In the genomic region with DNA sequence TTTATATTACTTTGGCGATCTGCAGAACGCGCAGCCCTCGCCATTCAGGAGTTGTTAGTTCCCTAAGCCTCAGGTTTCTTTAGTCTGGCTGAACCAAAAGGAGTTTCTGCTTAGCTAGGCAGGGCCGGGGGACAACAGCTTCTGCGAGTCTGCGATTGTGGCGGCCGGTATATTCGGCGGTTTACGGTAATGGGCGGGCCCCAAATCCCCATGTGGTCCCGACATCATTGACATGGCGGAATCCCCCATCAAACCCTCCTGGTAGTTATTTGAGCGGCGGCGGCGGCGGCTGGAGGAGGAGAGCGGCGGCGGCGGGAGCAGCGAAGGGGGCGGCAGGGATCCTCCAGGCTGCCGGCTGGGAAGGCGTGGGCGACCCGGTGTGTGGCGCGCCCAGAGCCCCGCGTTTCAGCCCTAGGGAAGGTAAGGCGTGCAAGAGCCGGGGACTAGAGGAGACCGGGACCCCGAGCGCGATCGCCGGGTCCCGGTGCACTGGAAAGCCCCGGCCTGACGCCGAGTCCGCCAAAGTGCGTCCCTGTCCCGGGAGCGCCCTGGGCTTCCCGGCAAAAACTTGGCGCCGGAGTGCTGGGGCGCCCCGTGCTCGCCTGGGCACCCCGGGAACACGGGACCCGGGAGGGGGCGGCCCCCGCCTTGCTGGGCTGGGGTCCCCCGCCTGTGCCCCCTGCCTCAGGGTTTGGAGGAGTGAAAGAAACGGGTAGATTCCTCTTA, we compare ENCODE assay signal across 1 cellular context.
A peak's percentile ranks its signal among the peaks of the same experiment; 100 is the strongest.
TF ChIP-seq lines count a peak whose summit lies in the region.

FNDC3B (plus strand) TSS at position 227 of the 726 bp plus-strand sequence. CDS start 72,902 bp downstream, outside the sequence.

TF ChIP-seq in HEK293, 187 proteins besides CTCF, POLR2A, EP300 and RAD21 (continued from another document):
- TF ChIP-seq ZNF624 (tag by site-specific recombination; IDR thresholded peaks at IDR 0.05) (no peak), ZFP3 (tag by site-specific recombination; IDR thresholded peaks at IDR 0.05; ENCODE audit: low read depth) (no peak), KLF16 (tag by site-specific recombination; IDR thresholded peaks at IDR 0.05) (peak; percentile 24; the same call in 1 of the 2 replicates), ZNF707 (tag by site-specific recombination; IDR thresholded peaks at IDR 0.05) (peak; percentile 33; the same call in 1 of the 2 replicates), IKZF3 (tag by site-specific recombination; IDR thresholded peaks at IDR 0.05) (no peak), MZF1 (tag by site-specific recombination; IDR thresholded peaks at IDR 0.05; ENCODE audit: borderline replicate concordance) (peak; percentile 66; the same call in 1 of the 2 replicates), ZFP37 (tag by site-specific recombination; IDR thresholded peaks at IDR 0.05) (peak; percentile 85; the same call in 1 of the 2 replicates), ZNF146 (tag by site-specific recombination; IDR thresholded peaks at IDR 0.05) (0 out of 2 replicates have a peak, but pooled peaks have one; percentile 2), GLIS2 (tag by site-specific recombination; IDR thresholded peaks at IDR 0.05) (peak; percentile 89), ZXDB (tag by site-specific recombination; IDR thresholded peaks at IDR 0.05) (peak; percentile 26; the same call in 1 of the 2 replicates), YY2 (tag by site-specific recombination; IDR thresholded peaks at IDR 0.05) (peak; percentile 84), PATZ1 (tag by site-specific recombination; IDR thresholded peaks at IDR 0.05) (peak; percentile 76), ZEB2 (tag by site-specific recombination; IDR thresholded peaks at IDR 0.05) (peak; percentile 76), ZNF701 (tag by site-specific recombination; IDR thresholded peaks at IDR 0.05) (peak; percentile 81), ZNF398 (tag by site-specific recombination; IDR thresholded peaks at IDR 0.05) (no peak), ZIC2 (tag by site-specific recombination; IDR thresholded peaks at IDR 0.05) (peak; percentile 31; the same call in 1 of the 2 replicates), ZNF660 (tag by site-specific recombination; IDR thresholded peaks at IDR 0.05) (peak; percentile 92), ZNF530 (tag by site-specific recombination; IDR thresholded peaks at IDR 0.05; ENCODE audit: low read depth) (no peak), ZBTB7A (tag by site-specific recombination; IDR thresholded peaks at IDR 0.05; ENCODE audit: low read depth) (peak; percentile 56; the same call in 1 of the 2 replicates), TRIM28 (IDR thresholded peaks at IDR 0.05; ENCODE audit: borderline replicate concordance, low read length) (no peak), ZNF335 (tag by site-specific recombination; conservative IDR thresholded peaks at IDR 0.05) (peak; percentile 67), EGR2 (tag by site-specific recombination; IDR thresholded peaks at IDR 0.05; ENCODE audit: low read depth) (peak; percentile 74), ZNF114 (tag by site-specific recombination; IDR thresholded peaks at IDR 0.05) (no peak), KLF10 (tag by site-specific recombination; IDR thresholded peaks at IDR 0.05) (0 out of 2 replicates have a peak, but pooled peaks have one; percentile 35), ZNF843 (tag by site-specific recombination; IDR thresholded peaks at IDR 0.05) (0 out of 2 replicates have a peak, but pooled peaks have one; percentile 38), ZNF174 (tag by site-specific recombination; IDR thresholded peaks at IDR 0.05) (no peak), ZNF324 (tag by site-specific recombination; IDR thresholded peaks at IDR 0.05) (no peak), ZNF558 (tag by site-specific recombination; IDR thresholded peaks at IDR 0.05) (0 out of 2 replicates have a peak, but pooled peaks have one; percentile 12), ZNF24 (tag by site-specific recombination; IDR thresholded peaks at IDR 0.05) (peak; percentile 50; the same call in 1 of the 2 replicates), ZNF629 (tag by site-specific recombination; IDR thresholded peaks at IDR 0.05) (peak; percentile 65; the same call in 1 of the 2 replicates), ZNF529 (tag by site-specific recombination; IDR thresholded peaks at IDR 0.05; ENCODE audit: insufficient replicate concordance) (no peak), ZNF600 (tag by site-specific recombination; IDR thresholded peaks at IDR 0.05) (peak; percentile 71), ZNF23 (tag by site-specific recombination; IDR thresholded peaks at IDR 0.05; ENCODE audit: borderline replicate concordance) (no peak), SP7 (tag by site-specific recombination; IDR thresholded peaks at IDR 0.05) (peak; percentile 78; the same call in 1 of the 2 replicates), ZNF549 (tag by site-specific recombination; IDR thresholded peaks at IDR 0.05) (no peak), ZNF610 (tag by site-specific recombination; IDR thresholded peaks at IDR 0.05; ENCODE audit: borderline replicate concordance) (peak; percentile 92), ZNF391 (tag by site-specific recombination; IDR thresholded peaks at IDR 0.05; ENCODE audit: borderline replicate concordance, low read depth) (peak; percentile 18; the same call in 1 of the 2 replicates), YY1 (tag by site-specific recombination; IDR thresholded peaks at IDR 0.05) (peak; percentile 91), PRDM6 (tag by site-specific recombination; IDR thresholded peaks at IDR 0.05) (0 out of 2 replicates have a peak, but pooled peaks have one; percentile 50), ZSCAN30 (tag by site-specific recombination; IDR thresholded peaks at IDR 0.05) (peak; percentile 61; the same call in 1 of the 2 replicates), ZNF76 (tag by site-specific recombination; IDR thresholded peaks at IDR 0.05; ENCODE audit: borderline replicate concordance, low read depth) (peak; percentile 74; the same call in 1 of the 2 replicates), ZBTB20 (tag by site-specific recombination; IDR thresholded peaks at IDR 0.05) (peak; percentile 65; the same call in 1 of the 2 replicates), ZFHX2 (tag by site-specific recombination; conservative IDR thresholded peaks at IDR 0.05) (peak; percentile 85), ZBTB48 (tag by site-specific recombination; IDR thresholded peaks at IDR 0.05) (peak; percentile 41; the same call in 1 of the 2 replicates), ZNF341 (tag by site-specific recombination; IDR thresholded peaks at IDR 0.05; ENCODE audit: low read depth) (peak; percentile 20), SCRT1 (tag by site-specific recombination; IDR thresholded peaks at IDR 0.05; ENCODE audit: borderline replicate concordance) (0 out of 2 replicates have a peak, but pooled peaks have one; percentile 23)
- TF ChIP-seq, protein P1, sequence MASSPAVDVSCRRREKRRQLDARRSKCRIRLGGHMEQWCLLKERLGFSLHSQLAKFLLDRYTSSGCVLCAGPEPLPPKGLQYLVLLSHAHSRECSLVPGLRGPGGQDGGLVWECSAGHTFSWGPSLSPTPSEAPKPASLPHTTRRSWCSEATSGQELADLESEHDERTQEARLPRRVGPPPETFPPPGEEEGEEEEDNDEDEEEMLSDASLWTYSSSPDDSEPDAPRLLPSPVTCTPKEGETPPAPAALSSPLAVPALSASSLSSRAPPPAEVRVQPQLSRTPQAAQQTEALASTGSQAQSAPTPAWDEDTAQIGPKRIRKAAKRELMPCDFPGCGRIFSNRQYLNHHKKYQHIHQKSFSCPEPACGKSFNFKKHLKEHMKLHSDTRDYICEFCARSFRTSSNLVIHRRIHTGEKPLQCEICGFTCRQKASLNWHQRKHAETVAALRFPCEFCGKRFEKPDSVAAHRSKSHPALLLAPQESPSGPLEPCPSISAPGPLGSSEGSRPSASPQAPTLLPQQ (tag by site-specific recombination; IDR thresholded peaks at IDR 0.05): peak; percentile 57; the same call in 1 of the 2 replicates
- TF ChIP-seq, protein P2, sequence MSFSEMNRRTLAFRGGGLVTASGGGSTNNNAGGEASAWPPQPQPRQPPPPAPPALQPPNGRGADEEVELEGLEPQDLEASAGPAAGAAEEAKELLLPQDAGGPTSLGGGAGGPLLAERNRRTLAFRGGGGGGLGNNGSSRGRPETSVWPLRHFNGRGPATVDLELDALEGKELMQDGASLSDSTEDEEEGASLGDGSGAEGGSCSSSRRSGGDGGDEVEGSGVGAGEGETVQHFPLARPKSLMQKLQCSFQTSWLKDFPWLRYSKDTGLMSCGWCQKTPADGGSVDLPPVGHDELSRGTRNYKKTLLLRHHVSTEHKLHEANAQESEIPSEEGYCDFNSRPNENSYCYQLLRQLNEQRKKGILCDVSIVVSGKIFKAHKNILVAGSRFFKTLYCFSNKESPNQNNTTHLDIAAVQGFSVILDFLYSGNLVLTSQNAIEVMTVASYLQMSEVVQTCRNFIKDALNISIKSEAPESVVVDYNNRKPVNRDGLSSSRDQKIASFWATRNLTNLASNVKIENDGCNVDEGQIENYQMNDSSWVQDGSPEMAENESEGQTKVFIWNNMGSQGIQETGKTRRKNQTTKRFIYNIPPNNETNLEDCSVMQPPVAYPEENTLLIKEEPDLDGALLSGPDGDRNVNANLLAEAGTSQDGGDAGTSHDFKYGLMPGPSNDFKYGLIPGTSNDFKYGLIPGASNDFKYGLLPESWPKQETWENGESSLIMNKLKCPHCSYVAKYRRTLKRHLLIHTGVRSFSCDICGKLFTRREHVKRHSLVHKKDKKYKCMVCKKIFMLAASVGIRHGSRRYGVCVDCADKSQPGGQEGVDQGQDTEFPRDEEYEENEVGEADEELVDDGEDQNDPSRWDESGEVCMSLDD (tag by site-specific recombination; IDR thresholded peaks at IDR 0.05): peak; percentile 53; the same call in 1 of the 2 replicates
- TF ChIP-seq, protein P3, sequence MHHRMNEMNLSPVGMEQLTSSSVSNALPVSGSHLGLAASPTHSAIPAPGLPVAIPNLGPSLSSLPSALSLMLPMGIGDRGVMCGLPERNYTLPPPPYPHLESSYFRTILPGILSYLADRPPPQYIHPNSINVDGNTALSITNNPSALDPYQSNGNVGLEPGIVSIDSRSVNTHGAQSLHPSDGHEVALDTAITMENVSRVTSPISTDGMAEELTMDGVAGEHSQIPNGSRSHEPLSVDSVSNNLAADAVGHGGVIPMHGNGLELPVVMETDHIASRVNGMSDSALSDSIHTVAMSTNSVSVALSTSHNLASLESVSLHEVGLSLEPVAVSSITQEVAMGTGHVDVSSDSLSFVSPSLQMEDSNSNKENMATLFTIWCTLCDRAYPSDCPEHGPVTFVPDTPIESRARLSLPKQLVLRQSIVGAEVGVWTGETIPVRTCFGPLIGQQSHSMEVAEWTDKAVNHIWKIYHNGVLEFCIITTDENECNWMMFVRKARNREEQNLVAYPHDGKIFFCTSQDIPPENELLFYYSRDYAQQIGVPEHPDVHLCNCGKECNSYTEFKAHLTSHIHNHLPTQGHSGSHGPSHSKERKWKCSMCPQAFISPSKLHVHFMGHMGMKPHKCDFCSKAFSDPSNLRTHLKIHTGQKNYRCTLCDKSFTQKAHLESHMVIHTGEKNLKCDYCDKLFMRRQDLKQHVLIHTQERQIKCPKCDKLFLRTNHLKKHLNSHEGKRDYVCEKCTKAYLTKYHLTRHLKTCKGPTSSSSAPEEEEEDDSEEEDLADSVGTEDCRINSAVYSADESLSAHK (tag by site-specific recombination; IDR thresholded peaks at IDR 0.05): peak; percentile 79
- TF ChIP-seq, protein P4, sequence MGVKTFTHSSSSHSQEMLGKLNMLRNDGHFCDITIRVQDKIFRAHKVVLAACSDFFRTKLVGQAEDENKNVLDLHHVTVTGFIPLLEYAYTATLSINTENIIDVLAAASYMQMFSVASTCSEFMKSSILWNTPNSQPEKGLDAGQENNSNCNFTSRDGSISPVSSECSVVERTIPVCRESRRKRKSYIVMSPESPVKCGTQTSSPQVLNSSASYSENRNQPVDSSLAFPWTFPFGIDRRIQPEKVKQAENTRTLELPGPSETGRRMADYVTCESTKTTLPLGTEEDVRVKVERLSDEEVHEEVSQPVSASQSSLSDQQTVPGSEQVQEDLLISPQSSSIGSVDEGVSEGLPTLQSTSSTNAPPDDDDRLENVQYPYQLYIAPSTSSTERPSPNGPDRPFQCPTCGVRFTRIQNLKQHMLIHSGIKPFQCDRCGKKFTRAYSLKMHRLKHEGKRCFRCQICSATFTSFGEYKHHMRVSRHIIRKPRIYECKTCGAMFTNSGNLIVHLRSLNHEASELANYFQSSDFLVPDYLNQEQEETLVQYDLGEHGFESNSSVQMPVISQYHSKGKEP (tag by site-specific recombination; IDR thresholded peaks at IDR 0.05): peak; percentile 43; the same call in 1 of the 2 replicates
